ENCODE assay signal across 1 cellular context in genomic region chr20:3172933-3173581, GRCh38.
TF ChIP-seq lines count a peak whose summit lies in the region.

TSS of gene LZTS3 (minus strand) at chr20:3173549. CDS start at chr20:3167163, 6,386 bp downstream.

TF ChIP-seq in HepG2, 621 proteins besides CTCF, POLR2A, EP300 and RAD21 (continued from another document and continues in another):
- no peak for TF ChIP-seq ETV6 (CRISPR knock-in tag; conservative IDR thresholded peaks at IDR 0.05)
- no peak for TF ChIP-seq HMG20A (CRISPR knock-in tag; IDR thresholded peaks at IDR 0.05; ENCODE audit: borderline replicate concordance)
- no peak for TF ChIP-seq ZNF275 (CRISPR knock-in tag; IDR thresholded peaks at IDR 0.05; ENCODE audit: borderline replicate concordance)
- TF ChIP-seq ZNF136 (CRISPR knock-in tag; IDR thresholded peaks at IDR 0.05; ENCODE audit: low read depth): 0 out of 2 replicates have a peak, but pooled peaks have one; percentile 1
- TF ChIP-seq, protein P1, sequence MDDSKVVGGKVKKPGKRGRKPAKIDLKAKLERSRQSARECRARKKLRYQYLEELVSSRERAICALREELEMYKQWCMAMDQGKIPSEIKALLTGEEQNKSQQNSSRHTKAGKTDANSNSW (CRISPR knock-in tag; IDR thresholded peaks at IDR 0.05; ENCODE audit: borderline replicate concordance): peak; percentile 63
- 0 out of 2 replicates have a peak, but pooled peaks have one; percentile 10 for TF ChIP-seq ZNF367 (CRISPR knock-in tag; IDR thresholded peaks at IDR 0.05; ENCODE audit: borderline replicate concordance)
- no peak for TF ChIP-seq MTA3 (CRISPR knock-in tag; IDR thresholded peaks at IDR 0.05)
- TF ChIP-seq ZNF749 (CRISPR knock-in tag; IDR thresholded peaks at IDR 0.05; ENCODE audit: borderline replicate concordance): no peak
- TF ChIP-seq, protein P2, sequence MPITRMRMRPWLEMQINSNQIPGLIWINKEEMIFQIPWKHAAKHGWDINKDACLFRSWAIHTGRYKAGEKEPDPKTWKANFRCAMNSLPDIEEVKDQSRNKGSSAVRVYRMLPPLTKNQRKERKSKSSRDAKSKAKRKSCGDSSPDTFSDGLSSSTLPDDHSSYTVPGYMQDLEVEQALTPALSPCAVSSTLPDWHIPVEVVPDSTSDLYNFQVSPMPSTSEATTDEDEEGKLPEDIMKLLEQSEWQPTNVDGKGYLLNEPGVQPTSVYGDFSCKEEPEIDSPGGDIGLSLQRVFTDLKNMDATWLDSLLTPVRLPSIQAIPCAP (CRISPR knock-in tag; IDR thresholded peaks at IDR 0.05; ENCODE audit: low read depth): no peak; the same call in 1 of the 2 replicates
- TF ChIP-seq MEF2D (CRISPR knock-in tag; IDR thresholded peaks at IDR 0.05): peak; percentile 62; the same call in 1 of the 2 replicates
- 0 out of 2 replicates have a peak, but pooled peaks have one; percentile 9 for TF ChIP-seq U2AF2 (IDR thresholded peaks at IDR 0.05; ENCODE audit: low read depth, low read length)
- peak; percentile 87 for TF ChIP-seq HNRNPK (IDR thresholded peaks at IDR 0.05; ENCODE audit: low read depth, low read length, poor library complexity, severe bottlenecking)
- no peak for TF ChIP-seq ZNF570 (CRISPR knock-in tag; IDR thresholded peaks at IDR 0.05; ENCODE audit: borderline replicate concordance)
- TF ChIP-seq HOXD1 (CRISPR knock-in tag; IDR thresholded peaks at IDR 0.05): no peak
- no peak for TF ChIP-seq REL (CRISPR knock-in tag; conservative IDR thresholded peaks at IDR 0.05)
- TF ChIP-seq ZNF501 (CRISPR knock-in tag; IDR thresholded peaks at IDR 0.05): no peak
- TF ChIP-seq PHF8 (CRISPR knock-in tag; IDR thresholded peaks at IDR 0.05): no peak; the same call in 1 of the 2 replicates
- no peak for TF ChIP-seq GATA4 (IDR thresholded peaks at IDR 0.05; ENCODE audit: borderline replicate concordance, low read depth)
- TF ChIP-seq ARNTL (CRISPR knock-in tag; IDR thresholded peaks at IDR 0.05): no peak; the same call in 1 of the 2 replicates
- no peak for TF ChIP-seq NR3C1 (CRISPR knock-in tag; IDR thresholded peaks at IDR 0.05)
- TF ChIP-seq CEBPZ (IDR thresholded peaks at IDR 0.05; ENCODE audit: low read length): no peak
- TF ChIP-seq, protein P3, sequence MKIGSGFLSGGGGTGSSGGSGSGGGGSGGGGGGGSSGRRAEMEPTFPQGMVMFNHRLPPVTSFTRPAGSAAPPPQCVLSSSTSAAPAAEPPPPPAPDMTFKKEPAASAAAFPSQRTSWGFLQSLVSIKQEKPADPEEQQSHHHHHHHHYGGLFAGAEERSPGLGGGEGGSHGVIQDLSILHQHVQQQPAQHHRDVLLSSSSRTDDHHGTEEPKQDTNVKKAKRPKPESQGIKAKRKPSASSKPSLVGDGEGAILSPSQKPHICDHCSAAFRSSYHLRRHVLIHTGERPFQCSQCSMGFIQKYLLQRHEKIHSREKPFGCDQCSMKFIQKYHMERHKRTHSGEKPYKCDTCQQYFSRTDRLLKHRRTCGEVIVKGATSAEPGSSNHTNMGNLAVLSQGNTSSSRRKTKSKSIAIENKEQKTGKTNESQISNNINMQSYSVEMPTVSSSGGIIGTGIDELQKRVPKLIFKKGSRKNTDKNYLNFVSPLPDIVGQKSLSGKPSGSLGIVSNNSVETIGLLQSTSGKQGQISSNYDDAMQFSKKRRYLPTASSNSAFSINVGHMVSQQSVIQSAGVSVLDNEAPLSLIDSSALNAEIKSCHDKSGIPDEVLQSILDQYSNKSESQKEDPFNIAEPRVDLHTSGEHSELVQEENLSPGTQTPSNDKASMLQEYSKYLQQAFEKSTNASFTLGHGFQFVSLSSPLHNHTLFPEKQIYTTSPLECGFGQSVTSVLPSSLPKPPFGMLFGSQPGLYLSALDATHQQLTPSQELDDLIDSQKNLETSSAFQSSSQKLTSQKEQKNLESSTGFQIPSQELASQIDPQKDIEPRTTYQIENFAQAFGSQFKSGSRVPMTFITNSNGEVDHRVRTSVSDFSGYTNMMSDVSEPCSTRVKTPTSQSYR (CRISPR knock-in tag; IDR thresholded peaks at IDR 0.05; ENCODE audit: borderline replicate concordance): peak; percentile 93
- no peak for TF ChIP-seq FOXA1 (IDR thresholded peaks at IDR 0.05)
- no peak; the same call in 1 of the 2 replicates for TF ChIP-seq FOXA1 (CRISPR knock-in tag; IDR thresholded peaks at IDR 0.05)
- no peak for TF ChIP-seq TERF1 (CRISPR knock-in tag; IDR thresholded peaks at IDR 0.05)
- no peak for TF ChIP-seq REXO4 (CRISPR knock-in tag; IDR thresholded peaks at IDR 0.05; ENCODE audit: borderline replicate concordance)
- no peak for TF ChIP-seq GPBP1L1 (CRISPR knock-in tag; IDR thresholded peaks at IDR 0.05)
- no peak for TF ChIP-seq NFYB (CRISPR knock-in tag; IDR thresholded peaks at IDR 0.05)
- TF ChIP-seq TEF (CRISPR knock-in tag; IDR thresholded peaks at IDR 0.05): no peak
- no peak for TF ChIP-seq FOXP1 (IDR thresholded peaks at IDR 0.05)
- TF ChIP-seq FOXP1 (CRISPR knock-in tag; IDR thresholded peaks at IDR 0.05): no peak
- peak; percentile 57; the same call in 1 of the 2 replicates for TF ChIP-seq ARID2 (CRISPR knock-in tag; IDR thresholded peaks at IDR 0.05; ENCODE audit: borderline replicate concordance)
- TF ChIP-seq ZHX2 (IDR thresholded peaks at IDR 0.05; ENCODE audit: low read depth): no peak
- TF ChIP-seq ZHX2 (CRISPR knock-in tag; IDR thresholded peaks at IDR 0.05; ENCODE audit: borderline replicate concordance): no peak
- TF ChIP-seq ZEB1 (IDR thresholded peaks at IDR 0.05; ENCODE audit: insufficient replicate concordance, low read depth): no peak
- peak; percentile 99 for TF ChIP-seq PATZ1 (CRISPR knock-in tag; IDR thresholded peaks at IDR 0.05)
